ENCODE assay signal across 28 cellular contexts in genomic region chr10:63483983-63484382, GRCh38.
"Had no signal": no experiment of that assay in that cellular context is flagged by ENCODE, and none has a peak within 500 bp of the region (broad histone marks: within the 10 kb centered on the region; RNA-seq: fewer than 3 reads in every experiment).

No MANE protein-coding gene starts in this region.

- ATAC-seq: effector memory CD8-positive, alpha-beta T cell; esophagus mucosa; gastrocnemius medialis; heart left ventricle; left colon; left lobe of liver; left ventricle myocardium superior; lower lobe of right lung; mucosa of descending colon; naive thymus-derived CD8-positive, alpha-beta T cell had no signal

- H3K4me2 ChIP-seq: hepatocyte had no signal

- H3K27me3 ChIP-seq: colonic mucosa, esophagus squamous epithelium, gastrocnemius medialis, heart left ventricle, hepatocyte had no signal

- H3K9me3 Mint-ChIP-seq: dendritic cell treated with granulocyte-macrophage colony-stimulating factor and Interleukin-4, amounts not matched to agents 40 ng/mL and 50 ng/mL, for 4 days; effector memory CD8-positive, alpha-beta T cell; endodermal cell; mesothelial cell of epicardium; naive B cell; naive thymus-derived CD8-positive, alpha-beta T cell had no signal

- DNase-seq: colonic mucosa; cortex of kidney; effector CD8-positive, alpha-beta T cell; effector memory CD8-positive, alpha-beta T cell; endodermal cell; erythroblast; esophagus squamous epithelium; foreskin fibroblast; foreskin melanocyte; gastrocnemius medialis; heart left ventricle; islet precursor cell; kidney; kidney glomerular epithelial cell; left colon; left ventricle myocardium superior; lower lobe of right lung; mesenchymal stem cell; mucosa of descending colon; naive B cell; naive thymus-derived CD8-positive, alpha-beta T cell had no signal

- H2AFZ ChIP-seq: hepatocyte had no signal

- H3K36me3 Mint-ChIP-seq: naive B cell had no signal

- H3K36me3 ChIP-seq: colonic mucosa, esophagus squamous epithelium, gastrocnemius medialis, heart left ventricle, lower lobe of right lung had no signal

- FAIRE-seq: endometrium, kidney had no signal

- H3K4me3 Mint-ChIP-seq: dendritic cell treated with granulocyte-macrophage colony-stimulating factor and Interleukin-4, amounts not matched to agents 40 ng/mL and 50 ng/mL, for 4 days; effector memory CD8-positive, alpha-beta T cell; endodermal cell; mesothelial cell of epicardium; naive B cell; naive thymus-derived CD8-positive, alpha-beta T cell had no signal

- H3K27ac Mint-ChIP-seq: dendritic cell treated with granulocyte-macrophage colony-stimulating factor and Interleukin-4, amounts not matched to agents 40 ng/mL and 50 ng/mL, for 4 days; effector memory CD8-positive, alpha-beta T cell; endodermal cell; mesothelial cell of epicardium had no signal

- H3K4me3 ChIP-seq: colonic mucosa, esophagus squamous epithelium, gastrocnemius medialis, heart left ventricle, hepatocyte, lower lobe of right lung, mucosa of descending colon had no signal

- H3K27ac ChIP-seq: colonic mucosa, epithelial cell of prostate, esophagus squamous epithelium, gastrocnemius medialis, heart left ventricle, hepatocyte, lower lobe of right lung had no signal

- H3K9me3 ChIP-seq: colonic mucosa, esophagus squamous epithelium, gastrocnemius medialis, heart left ventricle, lower lobe of right lung, mucosa of descending colon had no signal

- H3K4me1 ChIP-seq: colonic mucosa had no signal
